Comparison of ENCODE assay signal across 18 cellular contexts in the genomic region with DNA sequence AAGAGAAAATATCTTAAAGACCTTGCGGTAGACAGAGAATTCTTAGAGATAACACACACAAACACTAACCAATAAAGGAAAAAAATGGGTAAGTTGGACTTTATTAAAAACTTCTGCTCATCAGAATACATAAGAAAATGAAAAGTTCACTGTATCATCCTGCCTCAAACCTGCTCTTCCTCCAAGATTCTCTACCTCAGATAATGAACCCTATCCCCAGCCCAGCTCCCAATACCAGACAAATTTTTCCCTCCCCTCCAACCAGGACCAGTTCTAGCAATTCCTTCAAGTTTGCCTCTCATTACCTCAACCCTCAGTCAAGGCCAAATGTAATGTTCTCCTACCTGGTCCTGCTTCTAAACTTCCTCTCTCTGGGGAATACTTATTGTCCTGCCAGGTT.
DNase-seq lines count a peak whose midpoint lies in the region; ATAC-seq and TF ChIP-seq lines count a peak whose summit lies in the region.
"Had no signal": no experiment of that assay in that cellular context is flagged by ENCODE, and none has a peak within 500 bp of the region (broad histone marks: within the 10 kb centered on the region; RNA-seq: fewer than 3 reads in every experiment).

No MANE protein-coding gene starts in this region.

- peaks cover 38% of the 10 kb centered on the region for H3K4me1 Mint-ChIP-seq in stimulated activated naive CD8-positive, alpha-beta T cell treated with anti-CD3 and anti-CD28 coated beads, Interleukin-15, Interleukin-2, amounts not matched to agents 100 ng/mL and 50 ng/mL, for 24 hours (ENCODE audit: low read depth)
- H3K4me1 Mint-ChIP-seq in activated T-helper 2 cell treated with anti-CD3 and anti-CD28 coated beads, Interferon-gamma antibody, Interleukin-2, Interleukin-4, amounts not matched to agents 10 μg/mL and 5 μg/mL and 100 μg/mL, durations not matched to agents 14 hours and 24 hours and 36 hours (ENCODE audit: low read depth), result peaks cover 6% of the 10 kb centered on the region
- peaks cover 46% of the 10 kb centered on the region for H3K4me1 Mint-ChIP-seq in endothelial cell (ENCODE audit: unreplicated experiment)

- no peak for TF ChIP-seq CTCF in endothelial cell (IDR thresholded peaks at IDR 0.05; ENCODE audit: unreplicated experiment)

- no peak for ATAC-seq in stimulated activated naive CD8-positive, alpha-beta T cell treated with anti-CD3 and anti-CD28 coated beads, Interleukin-15, Interleukin-2, amounts not matched to agents 100 U/mL and 50 U/mL, for 24 hours
- ATAC-seq in HG02798 (IDR thresholded peaks at IDR 0.05; ENCODE audit: poor library complexity, unreplicated experiment), result no peak
- ATAC-seq: activated CD4-positive, CD25-positive, alpha-beta regulatory T cell treated with anti-CD3 and anti-CD28 coated beads, Interleukin-2, amount 50 U/mL, for 24 hours; activated CD8-positive, alpha-beta memory T cell treated with anti-CD3 and anti-CD28 coated beads, Interleukin-2, amount 10 ng/mL, durations not matched to agents 7 days and 5 days had no signal

- peak overlapping the region; percentile 77 for H3K27ac Mint-ChIP-seq in stimulated activated naive CD8-positive, alpha-beta T cell treated with anti-CD3 and anti-CD28 coated beads, Interleukin-15, Interleukin-2, amounts not matched to agents 100 ng/mL and 50 ng/mL, for 24 hours
- H3K27ac Mint-ChIP-seq in activated T-helper 2 cell treated with anti-CD3 and anti-CD28 coated beads, Interferon-gamma antibody, Interleukin-2, Interleukin-4, amounts not matched to agents 10 μg/mL and 5 μg/mL and 100 μg/mL, durations not matched to agents 14 hours and 24 hours and 36 hours, result peak overlapping the region; percentile 10
- H3K27ac Mint-ChIP-seq in endothelial cell (ENCODE audit: unreplicated experiment), result no peak overlapping the region
- H3K27ac Mint-ChIP-seq: activated CD8-positive, alpha-beta memory T cell treated with anti-CD3 and anti-CD28 coated beads, Interleukin-2, amount 10 ng/mL, durations not matched to agents 7 days and 5 days; activated T-helper 1 cell treated with anti-CD3 and anti-CD28 coated beads, Interleukin-12 subunit alpha, Interleukin-12 subunit beta, Interleukin-2, Interleukin-4 antibody, amounts not matched to agents 30 ng/mL and 10 ng/mL and 1 ng/mL, durations not matched to agents 14 hours and 24 hours and 36 hours; memory B cell had no signal

- H3K4me3 Mint-ChIP-seq in stimulated activated naive CD8-positive, alpha-beta T cell treated with anti-CD3 and anti-CD28 coated beads, Interleukin-15, Interleukin-2, amounts not matched to agents 100 ng/mL and 50 ng/mL, for 24 hours, result no peak overlapping the region
- no peak overlapping the region for H3K4me3 Mint-ChIP-seq in activated T-helper 2 cell treated with anti-CD3 and anti-CD28 coated beads, Interferon-gamma antibody, Interleukin-2, Interleukin-4, amounts not matched to agents 10 μg/mL and 5 μg/mL and 100 μg/mL, durations not matched to agents 14 hours and 24 hours and 36 hours (ENCODE audit: low read depth)
- H3K4me3 Mint-ChIP-seq in endothelial cell (ENCODE audit: unreplicated experiment), result peak overlapping the region; percentile 28
- H3K4me3 Mint-ChIP-seq: activated CD8-positive, alpha-beta memory T cell treated with anti-CD3 and anti-CD28 coated beads, Interleukin-2, amount 10 ng/mL, durations not matched to agents 7 days and 5 days; activated T-helper 1 cell treated with anti-CD3 and anti-CD28 coated beads, Interleukin-12 subunit alpha, Interleukin-12 subunit beta, Interleukin-2, Interleukin-4 antibody, amounts not matched to agents 30 ng/mL and 10 ng/mL and 1 ng/mL, durations not matched to agents 14 hours and 24 hours and 36 hours; memory B cell had no signal

- H3K36me3 Mint-ChIP-seq in stimulated activated naive CD8-positive, alpha-beta T cell treated with anti-CD3 and anti-CD28 coated beads, Interleukin-15, Interleukin-2, amounts not matched to agents 100 ng/mL and 50 ng/mL, for 24 hours (ENCODE audit: low read depth), result peaks cover 48% of the 10 kb centered on the region
- peaks cover 43% of the 10 kb centered on the region for H3K36me3 Mint-ChIP-seq in activated T-helper 2 cell treated with anti-CD3 and anti-CD28 coated beads, Interferon-gamma antibody, Interleukin-2, Interleukin-4, amounts not matched to agents 10 μg/mL and 5 μg/mL and 100 μg/mL, durations not matched to agents 14 hours and 24 hours and 36 hours (ENCODE audit: low read depth)
- H3K36me3 Mint-ChIP-seq in endothelial cell (ENCODE audit: low read depth, unreplicated experiment), result peaks cover 5% of the 10 kb centered on the region

- no peaks in the 10 kb centered on the region for H3K27me3 Mint-ChIP-seq in stimulated activated naive CD8-positive, alpha-beta T cell treated with anti-CD3 and anti-CD28 coated beads, Interleukin-15, Interleukin-2, amounts not matched to agents 100 ng/mL and 50 ng/mL, for 24 hours
- H3K27me3 Mint-ChIP-seq in activated T-helper 2 cell treated with anti-CD3 and anti-CD28 coated beads, Interferon-gamma antibody, Interleukin-2, Interleukin-4, amounts not matched to agents 10 μg/mL and 5 μg/mL and 100 μg/mL, durations not matched to agents 14 hours and 24 hours and 36 hours (ENCODE audit: low read depth), result no peaks in the 10 kb centered on the region
- H3K27me3 Mint-ChIP-seq in endothelial cell (ENCODE audit: unreplicated experiment), result peaks cover 13% of the 10 kb centered on the region
- H3K27me3 Mint-ChIP-seq: activated CD8-positive, alpha-beta memory T cell treated with anti-CD3 and anti-CD28 coated beads, Interleukin-2, amount 10 ng/mL, durations not matched to agents 7 days and 5 days; memory B cell had no signal

- in situ Hi-C loops in KBM-7 (cut with MboI; ENCODE audit: low pct_unique_long_range_greater_than_20kb, low sequenced_read_pairs), result no loop called here

- intact Hi-C loops in activated T-helper 2 cell treated with anti-CD3 and anti-CD28 coated beads, Interferon-gamma antibody, Interleukin-2, Interleukin-4, amounts not matched to agents 10 μg/mL and 5 μg/mL and 100 μg/mL, durations not matched to agents 14 hours and 24 hours and 36 hours (cut with micrococcal nuclease), result no loop called here

- DNase-seq in stimulated activated naive CD8-positive, alpha-beta T cell treated with anti-CD3 and anti-CD28 coated beads, Interleukin-15, Interleukin-2, amounts not matched to agents 100 U/mL and 50 U/mL, for 24 hours, result no peak
- DNase-seq in activated T-helper 2 cell treated with anti-CD3 and anti-CD28 coated beads, Interferon-gamma antibody, Interleukin-2, Interleukin-4, amounts not matched to agents 10 μg/mL and 5 μg/mL and 100 μg/mL, durations not matched to agents 14 hours and 24 hours and 36 hours (ENCODE audit: low spot score), result no peak
- DNase-seq in endothelial cell (ENCODE audit: low spot score) (no peak), KBM-7 (no peak)
- DNase-seq in stimulated activated naive CD4-positive, alpha-beta T cell (lab: John Stamatoyannopoulos, UW), result no peak
- DNase-seq: activated CD8-positive, alpha-beta memory T cell treated with anti-CD3 and anti-CD28 coated beads, Interleukin-2, amount 10 ng/mL, durations not matched to agents 7 days and 5 days; HCEC 1CT; NCI-H1105; NCI-H1930; NCI-H226; SJCRH30; stomach; tibial artery had no signal

- no peaks in the 10 kb centered on the region for H3K9me3 Mint-ChIP-seq in stimulated activated naive CD8-positive, alpha-beta T cell treated with anti-CD3 and anti-CD28 coated beads, Interleukin-15, Interleukin-2, amounts not matched to agents 100 ng/mL and 50 ng/mL, for 24 hours
- no peaks in the 10 kb centered on the region for H3K9me3 Mint-ChIP-seq in activated T-helper 2 cell treated with anti-CD3 and anti-CD28 coated beads, Interferon-gamma antibody, Interleukin-2, Interleukin-4, amounts not matched to agents 10 μg/mL and 5 μg/mL and 100 μg/mL, durations not matched to agents 14 hours and 24 hours and 36 hours
- no peaks in the 10 kb centered on the region for H3K9me3 Mint-ChIP-seq in endothelial cell (ENCODE audit: unreplicated experiment)
- H3K9me3 Mint-ChIP-seq: activated T-helper 1 cell treated with anti-CD3 and anti-CD28 coated beads, Interleukin-12 subunit alpha, Interleukin-12 subunit beta, Interleukin-2, Interleukin-4 antibody, amounts not matched to agents 30 ng/mL and 10 ng/mL and 1 ng/mL, durations not matched to agents 14 hours and 24 hours and 36 hours; memory B cell had no signal
